In genomic region chr5:139760066-139761056, GRCh38 we compare ENCODE assay signal across 16 cellular contexts. TPM values are rescaled to one million over a fixed set of nuclear protein-coding genes. Genes with fewer than 3 reads are reported as not detected.
A peak's percentile ranks its signal among the peaks of the same experiment; 100 is the strongest.
DNase-seq lines count a peak whose midpoint lies in the region; ATAC-seq, FAIRE-seq and TF ChIP-seq lines count a peak whose summit lies in the region.
"Had no signal": no experiment of that assay in that cellular context is flagged by ENCODE, and none has a peak within 500 bp of the region (broad histone marks: within the 10 kb centered on the region; RNA-seq: fewer than 3 reads in every experiment).

No MANE protein-coding gene starts in this region.

- CTCF ChIA-PET in GM12878 (lab: Yijun Ruan, JAX) = interaction anchor here (0.8 to 1.2 kb wide), 2 partner anchors 16 to 145 kb away, joined by 4 read pairs; no protein-coding TSS in a partner anchor

- H3K9ac ChIP-seq in GM12878 (ENCODE audit: control insufficient read depth, insufficient read depth, low read length) = no peak overlapping the region

- no peak for FAIRE-seq in GM12878 (lab: Jason Lieb, UNC)
- FAIRE-seq: urothelium cell line had no signal

- H4K20me1 ChIP-seq in GM12878 (ENCODE audit: control insufficient read depth, insufficient read depth) = no peaks in the 10 kb centered on the region

- H3K27ac ChIP-seq in GM12878 (ENCODE audit: control insufficient read depth, insufficient read depth) = no peak overlapping the region
- H3K27ac ChIP-seq in mesodermal cell (ENCODE audit: low read depth, low read length, severe bottlenecking) = peak overlapping the region; percentile 16
- H3K27ac ChIP-seq: C4-2B, cardiac muscle cell, esophagus muscularis mucosa, skin epidermis had no signal

- H3K27me3 ChIP-seq in GM12878 (replicated peaks in 1 of 2; ENCODE audit: control insufficient read depth in 2 of 2, insufficient read depth in 2 of 2, low read length in 1 of 2) = peaks cover 11 to 20% of the 10 kb centered on the region in 2 experiments

- no peak for TF ChIP-seq RAD21 in GM12878 (IDR thresholded peaks at IDR 0.05; ENCODE audit: insufficient read depth, low read depth, low read length)

- no TSS peak for BruUV-seq in GM12878 (replicated peaks; lab: Mats Ljungman, UMichigan)

- no peaks in the 10 kb centered on the region for H3K4me1 ChIP-seq in GM12878 (ENCODE audit: control insufficient read depth, insufficient read depth, low read length)
- peaks cover 23% of the 10 kb centered on the region for H3K4me1 ChIP-seq in mesodermal cell (ENCODE audit: control insufficient read depth, insufficient read depth, low read length, poor library complexity, severe bottlenecking)

- H3K79me2 ChIP-seq in GM12878 (ENCODE audit: control insufficient read depth, insufficient read depth, low read length) = no peaks in the 10 kb centered on the region

- no peak overlapping the region for H3K4me3 ChIP-seq in GM12878
- no peak overlapping the region for H3K4me3 ChIP-seq in mesodermal cell (ENCODE audit: extremely low read depth, insufficient read depth, low read length, poor library complexity, severe bottlenecking)
- H3K4me3 ChIP-seq: cardiac muscle cell, esophagus muscularis mucosa, skin epidermis had no signal

- TF ChIP-seq CTCF in GM12878 (IDR thresholded peaks at IDR 0.05 in 2 of 3, conservative IDR thresholded peaks at IDR 0.05 in 1 of 3; ENCODE audit: control insufficient read depth in 2 of 3, extremely low read depth in 1 of 3, insufficient read depth in 1 of 3, low read depth in 3 of 3, low read length in 3 of 3) = no peak

- no peak for TF ChIP-seq POLR2A in GM12878 (IDR thresholded peaks at IDR 0.05; ENCODE audit: low read depth, low read length)

- H3K4me2 ChIP-seq in GM12878 (ENCODE audit: control insufficient read depth, insufficient read depth) = no peak overlapping the region

- WGBS in GM12878 (ENCODE audit: insufficient coverage, insufficient replicate concordance, low lambda C conversion rate, missing lambda C conversion rate) = 16% methylated on average over 6 of the region's 6 CpGs
- 94 to 97% methylated on average over 4 of the region's 6 CpGs for WGBS in mesodermal cell (ENCODE audit: insufficient coverage in 2 of 2), 2 experiments

- POLR2A ChIA-PET in GM12878 (lab: Charles Lee) = no interaction called here

- DNase-seq in Ammon's horn (ENCODE audit: low spot score) (peak; percentile 52), M059J (ENCODE audit: low read depth) (peak; percentile 82), GM12878 (ENCODE audit: low read depth, low spot score) (no peak), foreskin melanocyte (no peak)
- DNase-seq: activated B cell treated with CpG ODN at 0.5 μM for 24 hours; activated T-cell treated with anti-CD3 and anti-CD28 coated beads, Interleukin-2, amount 50 U/mL, for 4 hours had no signal

- no peak for ATAC-seq in GM12878
- no peak for ATAC-seq in GM21786 (IDR thresholded peaks at IDR 0.05; ENCODE audit: unreplicated experiment)
- no peak for ATAC-seq in GM18907 (IDR thresholded peaks at IDR 0.05; ENCODE audit: unreplicated experiment)
- no peak for ATAC-seq in HG03196 (IDR thresholded peaks at IDR 0.05; ENCODE audit: unreplicated experiment)
- ATAC-seq: activated T-cell treated with anti-CD3 and anti-CD28 coated beads, Interleukin-2, amount 50 U/mL, for 4 hours; Right ventricle myocardium inferior had no signal

- intact Hi-C loops in GM12878 (cut with micrococcal nuclease; ENCODE audit: unreplicated experiment) = no loop called here

- no peak overlapping the region for H2AFZ ChIP-seq in GM12878 (ENCODE audit: control insufficient read depth, low read depth, low read length)

- no peaks in the 10 kb centered on the region for H3K9me3 ChIP-seq in GM12878 (replicated peaks; ENCODE audit: control insufficient read depth, insufficient read depth, low read length)
- H3K9me3 ChIP-seq in mesodermal cell (ENCODE audit: control insufficient read depth, low read length) = no peaks in the 10 kb centered on the region
- H3K9me3 ChIP-seq: esophagus muscularis mucosa had no signal

- TF ChIP-seq EP300 in GM12878 (IDR thresholded peaks at IDR 0.05; ENCODE audit: borderline replicate concordance in 1 of 2, control insufficient read depth in 1 of 2, low read depth in 2 of 2, low read length in 2 of 2) = no peak

- RAD21 ChIA-PET in GM12878 (lab: Charles Lee; ENCODE audit: unreplicated experiment) = interaction anchor here (1.0 to 1.5 kb wide), 3 partner anchors 51 to 125 kb away, joined by 3 read pairs; no protein-coding TSS in a partner anchor

- H3K36me3 ChIP-seq in GM12878 (ENCODE audit: control insufficient read depth in 2 of 2, insufficient read depth in 2 of 2, low read length in 1 of 2) = no peaks in the 10 kb centered on the region
- H3K36me3 ChIP-seq in mesodermal cell (ENCODE audit: control insufficient read depth, insufficient read depth, low read length) = no peaks in the 10 kb centered on the region
- H3K36me3 ChIP-seq: cardiac muscle cell, esophagus muscularis mucosa had no signal

- SMC1A ChIA-PET in GM12878 (lab: Charles Lee; ENCODE audit: uncharacterized antibody, unreplicated experiment) = interaction anchor here (1.4 to 8.7 kb wide), 2 partner anchors 12 to 128 kb away, joined by 3 to 166 read pairs; no protein-coding TSS in a partner anchor

- in situ Hi-C loops in GM12878 (cut with MboI) = loop anchor here (5.0 kb wide), 1 partner anchor 128 kb away; no protein-coding TSS in a partner anchor

TF ChIP-seq in GM12878, 131 proteins besides CTCF, POLR2A, EP300 and RAD21:
- TF ChIP-seq DPF2 (IDR thresholded peaks at IDR 0.05) (no peak), SMARCA5 (IDR thresholded peaks at IDR 0.05) (peak; percentile 59; the same call in 1 of the 2 replicates)

RNA-seq across cellular contexts. Expression of gene PSD2, which starts 35.2 kb away (rescaled TPM):
- total RNA-seq in M059J (2014; rRNA removed; shearing (Covaris generic)) = 0.15 TPM in 1 of 2 replicates, not detected in the other
- total RNA-seq in GM12878 (2013; cell fraction: nucleolus; rRNA removed) = 0.12 and 0.23 TPM in 2 replicates
- total RNA-seq in GM12878 (2014; rRNA removed) = 0.11 TPM in 1 of 2 replicates, not detected in the other
- not detected in 2 replicates for total RNA-seq in GM12878 (2014; rRNA removed; fragmentation: Illumina TruSeq; extraction: Trizol)
- not detected in 2 replicates for total RNA-seq in GM12878 (2021)
- polyA plus RNA-seq in GM12878 (2011; ENCODE audit: low read depth) = 0.05 TPM
- polyA plus RNA-seq in GM12878 (2011; rRNA removed) = 0.04 and 0.07 TPM in 2 replicates
- 0.04 and 0.07 TPM in 2 replicates for polyA plus RNA-seq in GM12878 (2011; cell fraction: cytosol; rRNA removed)
- polyA plus RNA-seq in GM12878 (2011; cell fraction: nucleus; rRNA removed) = 0.28 and 0.40 TPM in 2 replicates
- polyA plus RNA-seq in GM12878 (2012) = 0.04 and 0.15 TPM in 2 replicates
- polyA plus RNA-seq in GM12878 (2014; fragmentation: Illumina TruSeq; extraction: Trizol) = 0.03 and 0.05 TPM in 2 replicates
- polyA plus RNA-seq in GM12878 (2014; fragmentation: Nextera tagmentation; extraction: Ambion mirVana) = under 1 TPM in 1 of 2 experiments, not detected in 1; 0.02 TPM
- polyA plus RNA-seq in GM12878 (2014; rRNA removed) = 0.03 TPM in 1 of 2 replicates, not detected in the other
- polyA plus RNA-seq in GM12878 (2016; fragmentation: Nextera tagmentation; extraction: Ambion mirVana) = under 1 TPM in 1 of 2 experiments, not detected in 1; 0.14 TPM
- 0.10 TPM in 1 of 2 replicates, not detected in the other for polyA minus RNA-seq in GM12878 (2011; rRNA and poly(A)+ RNA removed)
- polyA minus RNA-seq in GM12878 (2011; cell fraction: cytosol; rRNA and poly(A)+ RNA removed) = not detected in 2 replicates
- not detected in 2 replicates for polyA minus RNA-seq in GM12878 (2011; cell fraction: nucleus; rRNA and poly(A)+ RNA removed)
- 2.1 TPM for polyA plus RNA-seq in mesodermal cell (2013, experiment 1 of 2)
- polyA plus RNA-seq in mesodermal cell (2013, experiment 2 of 2) = 1.3 TPM
- total RNA-seq: activated B cell treated with CpG ODN at 0.5 μM for 24 hours; activated T-cell treated with anti-CD3 and anti-CD28 coated beads, Interleukin-2, amount 50 U/mL, for 4 hours; Right ventricle myocardium inferior had no signal

Comparison
In these comparisons a context has a peak if more than half of its experiments do, and no peak if none do; other contexts are left out.
1. DNase-seq: peak in Ammon's horn (single experiment) and M059J (single experiment); none in GM12878 (single experiment) and foreskin melanocyte (single experiment).